Comparison of ENCODE assay signal across 19 cellular contexts in the genomic region with DNA sequence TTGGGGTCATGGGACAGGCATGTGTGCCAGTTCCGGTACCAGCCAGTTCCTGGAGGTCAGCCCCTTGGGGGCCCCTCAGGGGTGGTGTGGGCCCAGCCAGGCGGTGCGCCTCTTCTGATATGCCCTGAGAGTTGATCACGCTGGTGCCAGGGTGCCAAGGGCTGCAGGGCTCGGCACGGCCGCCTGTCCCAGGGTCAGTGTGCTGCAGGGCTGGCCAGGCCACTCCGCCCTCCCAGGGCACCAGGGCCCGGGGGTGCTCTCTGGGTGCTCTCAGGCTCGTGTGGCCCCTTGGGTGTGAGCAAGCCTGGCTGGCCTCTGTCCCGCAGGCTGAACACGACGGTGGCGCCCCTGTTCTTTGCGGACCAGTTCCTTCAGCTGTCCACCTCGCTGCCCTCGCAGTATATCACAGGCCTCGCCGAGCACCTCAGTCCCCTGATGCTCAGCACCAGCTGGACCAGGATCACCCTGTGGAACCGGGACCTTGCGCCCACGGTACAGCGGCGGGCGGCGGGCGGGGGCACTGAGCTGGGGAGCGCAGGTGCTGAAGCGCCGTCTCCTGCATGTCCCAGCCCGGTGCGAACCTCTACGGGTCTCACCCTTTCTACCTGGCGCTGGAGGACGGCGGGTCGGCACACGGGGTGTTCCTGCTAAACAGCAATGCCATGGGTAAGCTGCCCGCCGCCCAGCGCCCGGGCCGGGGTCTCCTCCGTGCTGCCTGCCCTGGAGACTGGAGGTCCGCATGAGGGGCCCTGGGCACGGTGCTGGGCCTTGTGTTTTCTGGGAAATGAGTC.
"Had no signal": no experiment of that assay in that cellular context is flagged by ENCODE, and none has a peak within 500 bp of the region (broad histone marks: within the 10 kb centered on the region; RNA-seq: fewer than 3 reads in every experiment).

No MANE protein-coding gene starts in this region.

- ATAC-seq: activated CD4-positive, alpha-beta T cell treated with anti-CD3 and anti-CD28 coated beads for 36 hours; natural killer cell treated with Interleukin-12 subunit alpha and Interleukin-12 subunit beta and Interleukin-15 and Interleukin-18, amount 100 ng/mL, for 72 hours; stimulated activated naive CD8-positive, alpha-beta T cell treated with anti-CD3 and anti-CD28 coated beads, Interleukin-15, Interleukin-2, amounts not matched to agents 100 U/mL and 50 U/mL, for 24 hours had no signal

- H3K27ac ChIP-seq: adrenal gland, breast epithelium, epithelial cell of prostate, neutrophil, SK-N-MC, tibial nerve, vagina had no signal

- DNase-seq: activated CD4-positive, alpha-beta T cell treated with anti-CD3 and anti-CD28 coated beads for 36 hours; activated CD4-positive, alpha-beta T cell treated with anti-CD3 and anti-CD28 coated beads, Interleukin-2, amount 50 U/mL, for 48 hours; activated naive CD4-positive, alpha-beta T cell treated with anti-CD3 and anti-CD28 coated beads, Interleukin-2, amount 50 U/mL, for 16 hours; endodermal cell; foreskin fibroblast; hippocampal formation; retina; stimulated activated naive CD8-positive, alpha-beta T cell treated with anti-CD3 and anti-CD28 coated beads, Interleukin-15, Interleukin-2, amounts not matched to agents 100 U/mL and 50 U/mL, for 24 hours; substantia nigra had no signal

- H3K4me3 ChIP-seq: adrenal gland, breast epithelium, SK-N-MC, tibial nerve, vagina had no signal

- H3K36me3 ChIP-seq: breast epithelium, neutrophil had no signal

- H3K27me3 ChIP-seq: adrenal gland, breast epithelium, neutrophil, tibial nerve, vagina had no signal

- FAIRE-seq: astrocyte, TTC549 had no signal

- H3K9me3 ChIP-seq: adrenal gland, breast epithelium, neutrophil, tibial nerve, vagina had no signal
